6 cellular contexts compared by ENCODE assay signal in genomic region chr22:20131856-20132685, GRCh38. TPM values are rescaled to one million over a fixed set of nuclear protein-coding genes. Genes with fewer than 3 reads are reported as not detected.
A peak's percentile ranks its signal among the peaks of the same experiment; 100 is the strongest.
DNase-seq lines count a peak whose midpoint lies in the region; ATAC-seq, FAIRE-seq and TF ChIP-seq lines count a peak whose summit lies in the region.

No MANE protein-coding gene starts in this region.

- H3K4me3 Mint-ChIP-seq in neural crest cell = peak overlapping the region; percentile 86

- H3K36me3 Mint-ChIP-seq in neural crest cell (ENCODE audit: low read depth) = peaks cover 5% of the 10 kb centered on the region

- peak overlapping the region; percentile 97 to 100 for H3K27ac ChIP-seq in A549
- peak overlapping the region; percentile 61 to 97 for H3K27ac ChIP-seq in breast epithelium

- H3K4me1 ChIP-seq in A549 (peaks cover 7% of the 10 kb centered on the region; the same call in 1 of the 3 replicates), breast epithelium (peaks cover 7 to 14% of the 10 kb centered on the region in 2 donors)

- no peak for TF ChIP-seq EP300 in A549 (IDR thresholded peaks at IDR 0.05)

- CTCF ChIA-PET in A549 (lab: Yijun Ruan, JAX) = no interaction called here

- TF ChIP-seq POLR2A in A549 (IDR thresholded peaks at IDR 0.05; ENCODE audit: low read length) (no peak), breast epithelium (IDR thresholded peaks at IDR 0.05) (no peak)

- TF ChIP-seq CTCF in A549 (IDR thresholded peaks at IDR 0.05) = no peak
- no peak for TF ChIP-seq CTCF in breast epithelium (IDR thresholded peaks at IDR 0.05)
- no peak for TF ChIP-seq CTCF in neural crest cell (conservative IDR thresholded peaks at IDR 0.05)

- POLR2A ChIA-PET in A549 (lab: Yijun Ruan, JAX) = no interaction called here

- H3K4me1 Mint-ChIP-seq in neural crest cell = peaks cover 10% of the 10 kb centered on the region

- no peaks in the 10 kb centered on the region for H3K36me3 ChIP-seq in breast epithelium

- ATAC-seq in A549 (peak; percentile 0 to 3; a peak in 2 of 6 replicates), HG02798 (IDR thresholded peaks at IDR 0.05; ENCODE audit: poor library complexity, unreplicated experiment) (peak; percentile 8), GM21619 (IDR thresholded peaks at IDR 0.05; ENCODE audit: unreplicated experiment) (no peak)

- no CpG with 5 or more reads among the region's 73 CpGs for WGBS in A549 (ENCODE audit: missing lambda C conversion rate)

- peaks cover 5% of the 10 kb centered on the region for H3K27me3 Mint-ChIP-seq in neural crest cell (ENCODE audit: low read depth)

- H3K4me2 ChIP-seq in A549 = peak overlapping the region; percentile 97

- peak overlapping the region; percentile 100 for H3K4me3 ChIP-seq in A549
- peak overlapping the region; percentile 80 to 99 (median 99) for H3K4me3 ChIP-seq in breast epithelium

- no peaks in the 10 kb centered on the region for H3K9me3 Mint-ChIP-seq in neural crest cell

- H3K9me3 ChIP-seq in A549 (no peaks in the 10 kb centered on the region), breast epithelium (no peaks in the 10 kb centered on the region)

- DNase-seq in A549 (ENCODE audit: low read depth in 1 of 2, low spot score in 1 of 2) = no peak
- DNase-seq in breast epithelium (ENCODE audit: low spot score in 2 of 2) = no peak
- no peak for DNase-seq in neural crest cell (ENCODE audit: low read depth, low spot score)
- no peak for DNase-seq in epidermal melanocyte (ENCODE audit: insufficient read length, low spot score)

- H3K27ac Mint-ChIP-seq in neural crest cell (ENCODE audit: unreplicated experiment) = no peak overlapping the region

- H3K27me3 ChIP-seq in breast epithelium = no peaks in the 10 kb centered on the region

- intact Hi-C loops in breast epithelium (cut with DNase I; ENCODE audit: low total_unique reads) = no loop called here

- TF ChIP-seq RAD21 in A549 (conservative IDR thresholded peaks at IDR 0.05 in 1 of 2, IDR thresholded peaks at IDR 0.05 in 1 of 2) = no peak

- no peak for FAIRE-seq in A549 (lab: Jason Lieb, UNC)

TF ChIP-seq in A549, 52 proteins besides CTCF, POLR2A, EP300 and RAD21:
- no peak for TF ChIP-seq FOSB (CRISPR knock-in tag; IDR thresholded peaks at IDR 0.05)
- peak; percentile 83 for TF ChIP-seq MAX (IDR thresholded peaks at IDR 0.05)

RNA-seq across cellular contexts. Expression of gene ZDHHC8, which starts 0.5 kb away (rescaled TPM):
- polyA plus RNA-seq in A549 (2011; rRNA removed) = 5.3 and 7.2 TPM in 2 replicates
- 41.3 and 45.4 TPM in 2 replicates for polyA plus RNA-seq in A549 (2012; cell fraction: cytosol; rRNA removed)
- polyA plus RNA-seq in A549 (2012; cell fraction: nucleus; rRNA removed) = 208 and 285 TPM in 2 replicates
- 24.2 to 29.0 TPM (median 28.1 TPM) in 3 replicates for polyA plus RNA-seq in A549 (2017; fragmentation: RNase III; extraction: RNeasy Plus Mini Kit Qiagen cat#74134 plus additional on column Dnase treatment)
- 1.8 and 4.6 TPM in 2 replicates for polyA minus RNA-seq in A549 (2011; rRNA and poly(A)+ RNA removed)
- 10 to 100 TPM; 10.2 to 14.1 (median 11.2) TPM for total RNA-seq in breast epithelium
- 82.1 and 98.9 TPM in 2 replicates for total RNA-seq in neural crest cell

RNA-seq across cellular contexts. Expression of gene TRMT2A, which starts 15.0 kb away (rescaled TPM):
- 11.6 and 12.3 TPM in 2 replicates for polyA plus RNA-seq in A549 (2011; rRNA removed)
- polyA plus RNA-seq in A549 (2012; cell fraction: cytosol; rRNA removed) = 32.3 and 34.4 TPM in 2 replicates
- polyA plus RNA-seq in A549 (2012; cell fraction: nucleus; rRNA removed) = 163 and 177 TPM in 2 replicates
- polyA plus RNA-seq in A549 (2017; fragmentation: RNase III; extraction: RNeasy Plus Mini Kit Qiagen cat#74134 plus additional on column Dnase treatment) = 24.1 to 28.8 TPM (median 26.8 TPM) in 3 replicates
- polyA minus RNA-seq in A549 (2011; rRNA and poly(A)+ RNA removed) = 16.7 and 35.7 TPM in 2 replicates
- 10 to 100 TPM; 49.8 to 72.4 (median 51.1) TPM for total RNA-seq in breast epithelium
- total RNA-seq in neural crest cell = 75.1 and 77.7 TPM in 2 replicates

RNA-seq across cellular contexts. Expression of gene RANBP1, which starts 16.2 kb away (rescaled TPM):
- polyA plus RNA-seq in A549 (2011; rRNA removed) = 197 and 239 TPM in 2 replicates
- 564 and 757 TPM in 2 replicates for polyA plus RNA-seq in A549 (2012; cell fraction: cytosol; rRNA removed)
- polyA plus RNA-seq in A549 (2012; cell fraction: nucleus; rRNA removed) = 225 and 357 TPM in 2 replicates
- polyA plus RNA-seq in A549 (2017; fragmentation: RNase III; extraction: RNeasy Plus Mini Kit Qiagen cat#74134 plus additional on column Dnase treatment) = 325 to 369 TPM (median 338 TPM) in 3 replicates
- 125 and 144 TPM in 2 replicates for polyA minus RNA-seq in A549 (2011; rRNA and poly(A)+ RNA removed)
- total RNA-seq in breast epithelium = 100 to 1,000 TPM; 131 to 202 (median 146) TPM
- total RNA-seq in neural crest cell = 469 and 489 TPM in 2 replicates

RNA-seq across cellular contexts. Expression of gene CCDC188, which starts 18.8 kb away (rescaled TPM):
- not detected in 2 replicates for polyA plus RNA-seq in A549 (2011; rRNA removed)
- not detected in 2 replicates for polyA plus RNA-seq in A549 (2012; cell fraction: cytosol; rRNA removed)
- polyA plus RNA-seq in A549 (2012; cell fraction: nucleus; rRNA removed) = 0.05 TPM in 1 of 2 replicates, not detected in the other
- polyA plus RNA-seq in A549 (2017; fragmentation: RNase III; extraction: RNeasy Plus Mini Kit Qiagen cat#74134 plus additional on column Dnase treatment) = not detected in 3 replicates
- not detected in 2 replicates for polyA minus RNA-seq in A549 (2011; rRNA and poly(A)+ RNA removed)
- under 1 TPM in 1 of 3 donors, not detected in 2; 0.66 TPM for total RNA-seq in breast epithelium
- 8.2 and 8.6 TPM in 2 replicates for total RNA-seq in neural crest cell

RNA-seq across cellular contexts. Expression of gene DGCR8, which starts 52.0 kb away (rescaled TPM):
- polyA plus RNA-seq in A549 (2011; rRNA removed) (18.1 and 18.7 TPM in 2 replicates), A549 (2017; fragmentation: RNase III; extraction: RNeasy Plus Mini Kit Qiagen cat#74134 plus additional on column Dnase treatment) (20.6 to 22.1 TPM (median 21.3 TPM) in 3 replicates)
- polyA plus RNA-seq in A549 (2012; cell fraction: cytosol; rRNA removed) = 15.6 and 16.4 TPM in 2 replicates
- 65.3 and 77.7 TPM in 2 replicates for polyA plus RNA-seq in A549 (2012; cell fraction: nucleus; rRNA removed)
- polyA minus RNA-seq in A549 (2011; rRNA and poly(A)+ RNA removed) = 16.5 and 20.6 TPM in 2 replicates
- total RNA-seq in breast epithelium (10 to 100 TPM; 18.4 to 34.7 (median 29.0) TPM), neural crest cell (86.3 and 86.5 TPM in 2 replicates)
